ENCODE assay signal across 8 cellular contexts in the genomic region with DNA sequence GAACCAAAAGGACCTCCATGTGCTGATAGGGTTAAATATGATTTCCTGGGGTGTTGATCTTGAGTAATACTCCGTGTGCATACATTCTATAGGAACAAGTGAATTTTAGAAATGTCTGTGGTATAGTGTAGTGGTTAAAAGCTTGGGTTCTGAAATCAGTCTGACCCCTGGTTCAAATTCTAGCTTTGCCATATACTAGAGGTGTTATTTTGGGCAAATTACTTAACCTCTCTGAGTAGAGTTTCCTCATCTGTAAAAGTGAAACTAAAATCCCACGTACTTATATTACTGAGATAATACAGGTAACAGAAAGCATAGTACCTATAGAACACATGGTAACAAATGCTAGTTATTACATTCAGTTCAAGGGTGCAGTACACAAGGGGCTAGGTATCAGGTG. TPM values are rescaled to one million over a fixed set of nuclear protein-coding genes. Genes with fewer than 3 reads are reported as not detected.
DNase-seq lines count a peak whose midpoint lies in the region; ATAC-seq, FAIRE-seq and TF ChIP-seq lines count a peak whose summit lies in the region.
"Not testable (repeated sequence)": the region's sequence is repeated elsewhere in the genome, so short reads cannot be mapped to it uniquely, and the experiment has no call there.

No MANE protein-coding gene starts in this region.

- H3K27ac Mint-ChIP-seq in IgD-negative memory B cell = peak overlapping the region; percentile 23 to 95 (median 94)
- peak overlapping the region; percentile 98 for H3K27ac Mint-ChIP-seq in activated CD4-positive, alpha-beta memory T cell treated with anti-CD3 and anti-CD28 coated beads, Interleukin-2, amount 10 ng/mL, durations not matched to agents 7 days and 5 days

- intact Hi-C loops in colonic mucosa (cut with DNase I); left lung (cut with DNase I): not testable (repeated sequence)

- not testable (repeated sequence) for H3K36me3 Mint-ChIP-seq in IgD-negative memory B cell
- peaks cover 19% of the 10 kb centered on the region for H3K36me3 Mint-ChIP-seq in activated CD4-positive, alpha-beta memory T cell treated with anti-CD3 and anti-CD28 coated beads, Interleukin-2, amount 10 ng/mL, durations not matched to agents 7 days and 5 days (ENCODE audit: low read depth)

- not testable (repeated sequence) for H3K27me3 ChIP-seq in ACC112 (ENCODE audit: insufficient read depth, low read length); colonic mucosa; left lung; skeletal muscle tissue (ENCODE audit: control insufficient read depth in 3 of 3, insufficient read depth in 3 of 3, low read length in 3 of 3)

- CTCF ChIA-PET in activated CD4-positive, alpha-beta memory T cell treated with anti-CD3 and anti-CD28 coated beads, Interleukin-2, amount 10 ng/mL, durations not matched to agents 7 days and 5 days (lab: Charles Lee) = interaction anchor here (2.0 kb wide), 1 partner anchor 11 kb away, joined by 21 read pairs; a partner anchor contains a TSS

- FAIRE-seq in GM19239 (lab: Jason Lieb, UNC) = peak; percentile 99

- H3K27me3 Mint-ChIP-seq in IgD-negative memory B cell; activated CD4-positive, alpha-beta memory T cell treated with anti-CD3 and anti-CD28 coated beads, Interleukin-2, amount 10 ng/mL, durations not matched to agents 7 days and 5 days: not testable (repeated sequence)

- peak overlapping the region; percentile 72 for H2AFZ ChIP-seq in ACC112 (ENCODE audit: low read length, unreplicated experiment)

- H3K79me2 ChIP-seq in ACC112 (ENCODE audit: control insufficient read depth, insufficient read depth, low read length, unreplicated experiment) = not testable (repeated sequence)

- ATAC-seq in HG02852 (IDR thresholded peaks at IDR 0.05; ENCODE audit: unreplicated experiment) (peak; percentile 24), left lung (peak; percentile 63)

- POLR2A ChIA-PET in activated CD4-positive, alpha-beta memory T cell treated with anti-CD3 and anti-CD28 coated beads, Interleukin-2, amount 10 ng/mL, durations not matched to agents 7 days and 5 days (lab: Charles Lee) = interaction anchor here (0.5 to 11.7 kb wide), 9 partner anchors 9 to 638 kb away, joined by 3 to 178 read pairs (median 4); a partner anchor contains a TSS

- peak overlapping the region; percentile 71 for H3K4me3 ChIP-seq in ACC112 (ENCODE audit: low read depth, low read length)
- not testable (repeated sequence) for H3K4me3 ChIP-seq in colonic mucosa, left lung
- peak overlapping the region in 2 of 3 donors; percentile 0 to 16 for H3K4me3 ChIP-seq in skeletal muscle tissue (ENCODE audit: low read length in 3 of 3)

- H3K9ac ChIP-seq in colonic mucosa (ENCODE audit: low read depth in 2 of 2, low read length in 2 of 2) (peak overlapping the region in 1 of 2 donors; percentile 40), skeletal muscle tissue (ENCODE audit: low read depth in 1 of 3, low read length in 3 of 3) (peak overlapping the region; percentile 18 to 66 (median 51))

- H3K4me3 Mint-ChIP-seq in IgD-negative memory B cell = peak overlapping the region; percentile 6 to 91 (median 72)
- H3K4me3 Mint-ChIP-seq in activated CD4-positive, alpha-beta memory T cell treated with anti-CD3 and anti-CD28 coated beads, Interleukin-2, amount 10 ng/mL, durations not matched to agents 7 days and 5 days = peak overlapping the region; percentile 52

- not testable (repeated sequence) for H3K9me3 Mint-ChIP-seq in IgD-negative memory B cell; activated CD4-positive, alpha-beta memory T cell treated with anti-CD3 and anti-CD28 coated beads, Interleukin-2, amount 10 ng/mL, durations not matched to agents 7 days and 5 days

- TF ChIP-seq CTCF in colonic mucosa (IDR thresholded peaks at IDR 0.05); left lung (IDR thresholded peaks at IDR 0.05): not testable (repeated sequence)

- H3K4me1 Mint-ChIP-seq in IgD-negative memory B cell = peaks cover 36 to 43% (median 42%) of the 10 kb centered on the region in 3 donors
- H3K4me1 Mint-ChIP-seq in activated CD4-positive, alpha-beta memory T cell treated with anti-CD3 and anti-CD28 coated beads, Interleukin-2, amount 10 ng/mL, durations not matched to agents 7 days and 5 days = peaks cover 60% of the 10 kb centered on the region

- H3K9me3 ChIP-seq in colonic mucosa; left lung; skeletal muscle tissue (ENCODE audit: control insufficient read depth in 3 of 3, low read length in 3 of 3): not testable (repeated sequence)

- H3K27ac ChIP-seq in ACC112 (ENCODE audit: low read depth, low read length) (peak overlapping the region; percentile 85), colonic mucosa (peak overlapping the region; percentile 46), left lung (peak overlapping the region; percentile 58 to 80), skeletal muscle tissue (ENCODE audit: low read depth, low read length) (peak overlapping the region; percentile 56)

- H3K36me3 ChIP-seq in ACC112 (ENCODE audit: insufficient read depth, low read length); colonic mucosa; left lung; skeletal muscle tissue (ENCODE audit: control insufficient read depth in 3 of 3, insufficient read depth in 3 of 3, low read length in 3 of 3): not testable (repeated sequence)

- DNase-seq in GM19239 (ENCODE audit: insufficient read length, low spot score); activated CD4-positive, alpha-beta memory T cell treated with anti-CD3 and anti-CD28 coated beads, Interleukin-2, amount 10 ng/mL, durations not matched to agents 7 days and 5 days; colonic mucosa; left lung: not testable (repeated sequence)

- H3K4me1 ChIP-seq in ACC112 (ENCODE audit: control insufficient read depth, insufficient read depth, low read length, unreplicated experiment) (peaks cover 17% of the 10 kb centered on the region), left lung (peaks cover 11 to 27% of the 10 kb centered on the region in 2 donors), skeletal muscle tissue (ENCODE audit: control insufficient read depth in 3 of 3, insufficient read depth in 3 of 3, low read length in 3 of 3) (peaks cover 0 to 11% (median 10%) of the 10 kb centered on the region in 3 donors)
- not testable (repeated sequence) for H3K4me1 ChIP-seq in colonic mucosa

RNA-seq across cellular contexts. Expression of a gene that starts 12.0 kb away (rescaled TPM):
- 18.1 TPM for polyA plus RNA-seq in IgD-negative memory B cell
- 10 to 100 TPM; 77.7 to 82.4 TPM for total RNA-seq in activated CD4-positive, alpha-beta memory T cell treated with anti-CD3 and anti-CD28 coated beads, Interleukin-2, amount 10 ng/mL, durations not matched to agents 7 days and 5 days
- total RNA-seq in colonic mucosa = 100 to 1,000 TPM; 147 to 153 TPM
- total RNA-seq in left lung = 10 to 100 TPM; 59.6 to 72.1 TPM
- 81.4 TPM for total RNA-seq in skeletal muscle tissue
